28 cellular contexts compared by ENCODE assay signal in genomic region chrX:101262590-101262989, GRCh38. TPM values are rescaled to one million over a fixed set of nuclear protein-coding genes. Genes with fewer than 3 reads are reported as not detected.
"Had no signal": no experiment of that assay in that cellular context is flagged by ENCODE, and none has a peak within 500 bp of the region (broad histone marks: within the 10 kb centered on the region; RNA-seq: fewer than 3 reads in every experiment).

No MANE protein-coding gene starts in this region.

- H3K4me3 Mint-ChIP-seq: stimulated activated effector memory CD8-positive, alpha-beta T cell treated with anti-CD3 and anti-CD28 coated beads, Interleukin-12 subunit alpha, Interleukin-12 subunit beta, amount 100 ng/mL, for 72 hours; stimulated activated memory B cell treated with anti-CD40 and anti-IgM and Interleukin-4, amounts not matched to agents 10 μg/mL and 1 μg/mL and 100 μg/mL, for 72 hours; stimulated activated naive B cell treated with anti-CD40 and anti-IgM and Interleukin-4, amounts not matched to agents 10 μg/mL and 1 μg/mL and 100 μg/mL, for 72 hours; stimulated activated naive CD8-positive, alpha-beta T cell treated with anti-CD3 and anti-CD28 coated beads, Interleukin-15, amount 100 ng/mL, for 72 hours; stimulated activated naive CD8-positive, alpha-beta T cell treated with anti-CD3 and anti-CD28 coated beads, Interleukin-15, Interleukin-2, amounts not matched to agents 100 ng/mL and 50 ng/mL, for 24 hours; type B pancreatic cell had no signal

- H3K4me1 Mint-ChIP-seq: stimulated activated effector memory CD8-positive, alpha-beta T cell treated with anti-CD3 and anti-CD28 coated beads, Interleukin-12 subunit alpha, Interleukin-12 subunit beta, amount 100 ng/mL, for 72 hours; stimulated activated memory B cell treated with anti-CD40 and anti-IgM and Interleukin-4, amounts not matched to agents 10 μg/mL and 1 μg/mL and 100 μg/mL, for 72 hours; stimulated activated naive B cell treated with anti-CD40 and anti-IgM and Interleukin-4, amounts not matched to agents 10 μg/mL and 1 μg/mL and 100 μg/mL, for 72 hours had no signal

- H3K27me3 ChIP-seq: suprapubic skin, testis, thyroid gland, tibial artery, tibial nerve, transverse colon, upper lobe of left lung, upper lobe of right lung, uterus, vagina had no signal

- H3K36me3 Mint-ChIP-seq: stimulated activated effector memory CD8-positive, alpha-beta T cell treated with anti-CD3 and anti-CD28 coated beads, Interleukin-12 subunit alpha, Interleukin-12 subunit beta, amount 100 ng/mL, for 72 hours; stimulated activated memory B cell treated with anti-CD40 and anti-IgM and Interleukin-4, amounts not matched to agents 10 μg/mL and 1 μg/mL and 100 μg/mL, for 72 hours; stimulated activated naive B cell treated with anti-CD40 and anti-IgM and Interleukin-4, amounts not matched to agents 10 μg/mL and 1 μg/mL and 100 μg/mL, for 72 hours; type B pancreatic cell had no signal

- ATAC-seq: stimulated activated effector memory CD8-positive, alpha-beta T cell treated with anti-CD3 and anti-CD28 coated beads, Interleukin-12 subunit alpha, Interleukin-12 subunit beta, amount 100 ng/mL, for 72 hours; stimulated activated memory B cell treated with anti-CD40 and anti-IgM and Interleukin-4, amounts not matched to agents 10 μg/mL and 1 μg/mL and 100 μg/mL, for 72 hours; stimulated activated naive B cell treated with anti-CD40 and anti-IgM and Interleukin-4, amounts not matched to agents 10 μg/mL and 1 μg/mL and 100 μg/mL, for 72 hours; stimulated activated naive CD8-positive, alpha-beta T cell treated with anti-CD3 and anti-CD28 coated beads, Interleukin-15, amount 100 ng/mL, for 72 hours; stimulated activated naive CD8-positive, alpha-beta T cell treated with anti-CD3 and anti-CD28 coated beads, Interleukin-15, Interleukin-2, amounts not matched to agents 100 U/mL and 50 U/mL, for 24 hours; upper lobe of right lung had no signal

- H3K4me3 ChIP-seq: stomach, suprapubic skin, testis, thoracic aorta, thyroid gland, tibial artery, tibial nerve, transverse colon, upper lobe of left lung, upper lobe of right lung, uterus, vagina had no signal

- H3K36me3 ChIP-seq: stomach, suprapubic skin, thoracic aorta, thyroid gland, tibial artery, tibial nerve, transverse colon, upper lobe of left lung, upper lobe of right lung, uterus, vagina had no signal

- H3K27ac ChIP-seq: stomach, suprapubic skin, testis, thoracic aorta, thyroid gland, tibial artery, tibial nerve, transverse colon, upper lobe of left lung, upper lobe of right lung, uterus, vagina had no signal

- H3K27me3 Mint-ChIP-seq: stimulated activated memory B cell treated with anti-CD40 and anti-IgM and Interleukin-4, amounts not matched to agents 10 μg/mL and 1 μg/mL and 100 μg/mL, for 72 hours; stimulated activated naive CD8-positive, alpha-beta T cell treated with anti-CD3 and anti-CD28 coated beads, Interleukin-15, amount 100 ng/mL, for 72 hours; stimulated activated naive CD8-positive, alpha-beta T cell treated with anti-CD3 and anti-CD28 coated beads, Interleukin-15, Interleukin-2, amounts not matched to agents 100 ng/mL and 50 ng/mL, for 24 hours; type B pancreatic cell had no signal

- H3K9me3 ChIP-seq: stomach, suprapubic skin, testis, thoracic aorta, thyroid gland, tibial artery, tibial nerve, transverse colon, upper lobe of left lung, upper lobe of right lung, uterus, vagina had no signal

- DNase-seq: stimulated activated CD4-positive, alpha-beta T cell treated with anti-CD3 and anti-CD28 coated beads, Interleukin-2, amount 100 ng/mL, for 48 hours; stimulated activated CD4-positive, alpha-beta T cell treated with anti-CD3 and anti-CD28 coated beads, Interleukin-4, amount 100 ng/mL, for 1 hour; stimulated activated CD4-positive, alpha-beta T cell treated with anti-CD3 and anti-CD28 coated beads, Interleukin-4, amount 100 ng/mL, for 24 hours; stimulated activated CD4-positive, alpha-beta T cell treated with anti-CD3 and anti-CD28 coated beads, Interleukin-4, amount 100 ng/mL, for 4 hours; stimulated activated CD8-positive, alpha-beta memory T cell treated with anti-CD3 and anti-CD28 coated beads, Interleukin-4, amount 100 ng/mL, for 48 hours; stimulated activated naive B cell treated with anti-CD40 and anti-IgM and Interleukin-4, amounts not matched to agents 10 μg/mL and 1 μg/mL and 100 μg/mL, for 72 hours; stimulated activated naive CD4-positive, alpha-beta T cell; stimulated activated naive CD4-positive, alpha-beta T cell treated with Interleukin-2 at 50 U/mL for 16 hours; stimulated activated naive CD8-positive, alpha-beta T cell treated with anti-CD3 and anti-CD28 coated beads, Interleukin-15, amount 100 ng/mL, for 72 hours; stimulated activated naive CD8-positive, alpha-beta T cell treated with anti-CD3 and anti-CD28 coated beads, Interleukin-15, Interleukin-2, amounts not matched to agents 100 U/mL and 50 U/mL, for 24 hours; stomach; substantia nigra; thyroid gland; tibial artery; transverse colon; trophoblast cell; upper lobe of left lung; upper lobe of right lung; uterus had no signal

- H3K9me3 Mint-ChIP-seq: stimulated activated effector memory CD8-positive, alpha-beta T cell treated with anti-CD3 and anti-CD28 coated beads, Interleukin-12 subunit alpha, Interleukin-12 subunit beta, amount 100 ng/mL, for 72 hours; stimulated activated memory B cell treated with anti-CD40 and anti-IgM and Interleukin-4, amounts not matched to agents 10 μg/mL and 1 μg/mL and 100 μg/mL, for 72 hours; stimulated activated naive B cell treated with anti-CD40 and anti-IgM and Interleukin-4, amounts not matched to agents 10 μg/mL and 1 μg/mL and 100 μg/mL, for 72 hours; stimulated activated naive CD8-positive, alpha-beta T cell treated with anti-CD3 and anti-CD28 coated beads, Interleukin-15, amount 100 ng/mL, for 72 hours; stimulated activated naive CD8-positive, alpha-beta T cell treated with anti-CD3 and anti-CD28 coated beads, Interleukin-15, Interleukin-2, amounts not matched to agents 100 ng/mL and 50 ng/mL, for 24 hours; type B pancreatic cell had no signal

- H3K27ac Mint-ChIP-seq: stimulated activated effector memory CD8-positive, alpha-beta T cell treated with anti-CD3 and anti-CD28 coated beads, Interleukin-12 subunit alpha, Interleukin-12 subunit beta, amount 100 ng/mL, for 72 hours; stimulated activated memory B cell treated with anti-CD40 and anti-IgM and Interleukin-4, amounts not matched to agents 10 μg/mL and 1 μg/mL and 100 μg/mL, for 72 hours; stimulated activated naive B cell treated with anti-CD40 and anti-IgM and Interleukin-4, amounts not matched to agents 10 μg/mL and 1 μg/mL and 100 μg/mL, for 72 hours; stimulated activated naive CD8-positive, alpha-beta T cell treated with anti-CD3 and anti-CD28 coated beads, Interleukin-15, amount 100 ng/mL, for 72 hours; stimulated activated naive CD8-positive, alpha-beta T cell treated with anti-CD3 and anti-CD28 coated beads, Interleukin-15, Interleukin-2, amounts not matched to agents 100 ng/mL and 50 ng/mL, for 24 hours; type B pancreatic cell had no signal

- H3K4me1 ChIP-seq: stomach, suprapubic skin, thyroid gland, tibial artery, tibial nerve, transverse colon, upper lobe of left lung, upper lobe of right lung, uterus, vagina had no signal

RNA-seq across cellular contexts. Expression of gene TAF7L, which starts 28.5 kb away (rescaled TPM):
- total RNA-seq: thoracic aorta, upper lobe of left lung, upper lobe of right lung had no signal

RNA-seq across cellular contexts. Expression of gene DRP2, which starts 43.0 kb away (rescaled TPM):
- total RNA-seq: thyroid gland, upper lobe of right lung had no signal
